9 cellular contexts compared by ENCODE assay signal in genomic region chr1:10634428-10635384, GRCh38.
DNase-seq lines count a peak whose midpoint lies in the region; ATAC-seq and TF ChIP-seq lines count a peak whose summit lies in the region.
"Had no signal": no experiment of that assay in that cellular context is flagged by ENCODE, and none has a peak within 500 bp of the region (broad histone marks: within the 10 kb centered on the region; RNA-seq: fewer than 3 reads in every experiment).

No MANE protein-coding gene starts in this region.

- ATAC-seq in RWPE2 (ENCODE audit: low read depth) (peak; percentile 53), HG02973 (IDR thresholded peaks at IDR 0.05; ENCODE audit: unreplicated experiment) (no peak)

- H3K27me3 Mint-ChIP-seq in endodermal cell (ENCODE audit: insufficient read depth) = peaks cover 5% of the 10 kb centered on the region
- peaks cover 6% of the 10 kb centered on the region for H3K27me3 Mint-ChIP-seq in T-helper 2 cell treated with Interferon-gamma antibody and Interleukin-4, amounts not matched to agents 5 μg/mL and 100 μg/mL, for 36 hours (ENCODE audit: low read depth)

- H3K4me3 ChIP-seq in RWPE2 (ENCODE audit: severe bottlenecking) = no peak overlapping the region
- H3K4me3 ChIP-seq in cardiac muscle cell = no peak overlapping the region
- H3K4me3 ChIP-seq in sigmoid colon = no peak overlapping the region
- no peak overlapping the region for H3K4me3 ChIP-seq in endodermal cell (ENCODE audit: low read length)

- H3K27me3 ChIP-seq in RWPE2 (ENCODE audit: insufficient read depth, poor library complexity, severe bottlenecking) (no peaks in the 10 kb centered on the region), cardiac muscle cell (peaks cover 10% of the 10 kb centered on the region), sigmoid colon (peaks cover 0 to 4% (median 0%) of the 10 kb centered on the region in 3 donors), endodermal cell (ENCODE audit: control insufficient read depth, insufficient read depth, low read length, poor library complexity, severe bottlenecking) (peaks cover 20% of the 10 kb centered on the region)

- H3K27ac ChIP-seq in RWPE2 (ENCODE audit: poor library complexity, severe bottlenecking) = peak overlapping the region; percentile 94
- peak overlapping the region; percentile 11 for H3K27ac ChIP-seq in cardiac muscle cell
- H3K27ac ChIP-seq in sigmoid colon = peak overlapping the region; percentile 69 to 84 (median 81)
- no peak overlapping the region for H3K27ac ChIP-seq in endodermal cell (ENCODE audit: low read depth, low read length)

- H3K4me1 ChIP-seq in RWPE2 (ENCODE audit: insufficient read depth, poor library complexity, severe bottlenecking) = peaks cover 27% of the 10 kb centered on the region
- peaks cover 21% of the 10 kb centered on the region for H3K4me1 ChIP-seq in cardiac muscle cell (ENCODE audit: low read depth)
- peaks cover 0 to 58% (median 48%) of the 10 kb centered on the region in 4 donors for H3K4me1 ChIP-seq in sigmoid colon
- H3K4me1 ChIP-seq in endodermal cell (ENCODE audit: control insufficient read depth, insufficient read depth, low read length) = no peaks in the 10 kb centered on the region

- H3K9ac ChIP-seq in endodermal cell (ENCODE audit: extremely low read depth, low read length, poor library complexity, severe bottlenecking) = no peak overlapping the region

- no peak overlapping the region for H3K27ac Mint-ChIP-seq in endodermal cell
- H3K27ac Mint-ChIP-seq in T-helper 2 cell treated with Interferon-gamma antibody and Interleukin-4, amounts not matched to agents 5 μg/mL and 100 μg/mL, for 36 hours = no peak overlapping the region

- no peaks in the 10 kb centered on the region for H3K36me3 Mint-ChIP-seq in endodermal cell (ENCODE audit: low read depth)
- peaks cover 3% of the 10 kb centered on the region for H3K36me3 Mint-ChIP-seq in T-helper 2 cell treated with Interferon-gamma antibody and Interleukin-4, amounts not matched to agents 5 μg/mL and 100 μg/mL, for 36 hours (ENCODE audit: low read depth)

- DNase-seq in DMS 273 (lab: John Stamatoyannopoulos, UW; ENCODE audit: unreplicated experiment) (peak; percentile 81), RWPE2 (ENCODE audit: low spot score) (no peak), cardiac muscle cell (ENCODE audit: low read depth in 1 of 2, low spot score in 1 of 2) (no peak), sigmoid colon (no peak), endodermal cell (no peak), GM13977 (ENCODE audit: low spot score) (no peak)
- no peak for DNase-seq in T-helper 2 cell treated with Interferon-gamma antibody and Interleukin-4, amounts not matched to agents 5 μg/mL and 100 μg/mL, for 36 hours (ENCODE audit: low spot score)
- DNase-seq: T-helper 1 cell had no signal

- no peak for TF ChIP-seq POLR2A in sigmoid colon (IDR thresholded peaks at IDR 0.05)

- no peaks in the 10 kb centered on the region for H3K9me3 Mint-ChIP-seq in endodermal cell
- no peaks in the 10 kb centered on the region for H3K9me3 Mint-ChIP-seq in T-helper 2 cell treated with Interferon-gamma antibody and Interleukin-4, amounts not matched to agents 5 μg/mL and 100 μg/mL, for 36 hours

- H3K4me1 Mint-ChIP-seq in endodermal cell = peaks cover 10% of the 10 kb centered on the region
- no peaks in the 10 kb centered on the region for H3K4me1 Mint-ChIP-seq in T-helper 2 cell treated with Interferon-gamma antibody and Interleukin-4, amounts not matched to agents 5 μg/mL and 100 μg/mL, for 36 hours (ENCODE audit: low read depth)

- H3K36me3 ChIP-seq in RWPE2 (ENCODE audit: low read depth) (no peaks in the 10 kb centered on the region), cardiac muscle cell (peaks cover 5% of the 10 kb centered on the region), sigmoid colon (peaks cover 5 to 18% (median 9%) of the 10 kb centered on the region in 4 donors), endodermal cell (ENCODE audit: control insufficient read depth, insufficient read depth, low read length) (no peaks in the 10 kb centered on the region)

- H3K9me3 ChIP-seq in RWPE2 (ENCODE audit: severe bottlenecking) = no peaks in the 10 kb centered on the region
- H3K9me3 ChIP-seq in cardiac muscle cell (ENCODE audit: low read depth) = no peaks in the 10 kb centered on the region
- H3K9me3 ChIP-seq in sigmoid colon = no peaks in the 10 kb centered on the region
- no peaks in the 10 kb centered on the region for H3K9me3 ChIP-seq in endodermal cell (ENCODE audit: control insufficient read depth, low read length)

- intact Hi-C loops in sigmoid colon (cut with DNase I) = no loop called here

- H3K4me3 Mint-ChIP-seq in endodermal cell = no peak overlapping the region
- H3K4me3 Mint-ChIP-seq in T-helper 2 cell treated with Interferon-gamma antibody and Interleukin-4, amounts not matched to agents 5 μg/mL and 100 μg/mL, for 36 hours = no peak overlapping the region

- TF ChIP-seq CTCF in RWPE2 (IDR thresholded peaks at IDR 0.05; ENCODE audit: poor library complexity, severe bottlenecking) (peak; percentile 10), cardiac muscle cell (IDR thresholded peaks at IDR 0.05; ENCODE audit: low read depth, low read length) (no peak), sigmoid colon (IDR thresholded peaks at IDR 0.05) (no peak), endodermal cell (conservative IDR thresholded peaks at IDR 0.05) (no peak), GM13977 (IDR thresholded peaks at IDR 0.05; ENCODE audit: extremely low read depth, insufficient read depth, missing control alignments) (no peak)

- WGBS in sigmoid colon, 2 donors = 56 to 70% methylated on average over 27 of the region's 27 CpGs
- WGBS in endodermal cell (ENCODE audit: insufficient coverage in 1 of 2, insufficient read length in 1 of 2), 2 experiments = 90 to 91% methylated on average over 14 to 27 of the region's 27 CpGs

- in situ Hi-C loops in GM13977 (cut with MboI; ENCODE audit: low pct_unique_long_range_greater_than_20kb, low sequenced_read_pairs, unreplicated experiment) = no loop called here

- TF ChIP-seq EP300 in sigmoid colon (IDR thresholded peaks at IDR 0.05) = no peak
